ENCODE assay signal across 25 cellular contexts in the genomic region with DNA sequence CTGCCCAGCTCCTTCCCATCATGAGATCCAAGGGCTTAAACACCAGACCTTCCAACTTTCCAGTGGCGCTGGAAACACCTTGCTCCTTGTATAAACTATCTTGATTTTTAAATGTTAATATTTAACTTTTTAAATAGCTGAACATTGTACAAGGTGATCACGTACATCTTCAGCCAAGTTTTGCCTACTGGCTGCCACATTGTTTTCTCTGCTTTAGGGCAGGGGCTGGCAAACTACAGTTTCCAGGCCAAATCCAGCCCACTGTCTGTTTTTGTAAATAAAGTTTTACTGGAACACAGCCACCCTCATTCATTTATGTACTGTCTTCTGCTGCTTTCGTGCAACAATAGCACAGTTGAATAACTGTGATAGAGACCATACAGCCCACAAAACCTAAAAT.
"Had no signal": no experiment of that assay in that cellular context is flagged by ENCODE, and none has a peak within 500 bp of the region (broad histone marks: within the 10 kb centered on the region; RNA-seq: fewer than 3 reads in every experiment).

No MANE protein-coding gene starts in this region.

- FAIRE-seq: islet of Langerhans, kidney had no signal

- H3K36me3 Mint-ChIP-seq: stimulated activated effector memory CD8-positive, alpha-beta T cell treated with anti-CD3 and anti-CD28 coated beads, Interleukin-12 subunit alpha, Interleukin-12 subunit beta, amount 100 ng/mL, for 72 hours; type B pancreatic cell had no signal

- H3K27ac ChIP-seq: lower lobe of right lung, parathyroid adenoma, right atrium auricular region, skin epidermis, spleen, tibial nerve, uterus had no signal

- H3K36me3 ChIP-seq: lower lobe of right lung, right atrium auricular region, spleen, tibial nerve, uterus had no signal

- H3K4me3 Mint-ChIP-seq: immature natural killer cell; naive thymus-derived CD8-positive, alpha-beta T cell; nephron; neural crest cell; stimulated activated effector memory CD8-positive, alpha-beta T cell treated with anti-CD3 and anti-CD28 coated beads, Interleukin-12 subunit alpha, Interleukin-12 subunit beta, amount 100 ng/mL, for 72 hours; stimulated activated naive CD8-positive, alpha-beta T cell treated with anti-CD3 and anti-CD28 coated beads, Interleukin-15, amount 100 ng/mL, for 72 hours; type B pancreatic cell had no signal

- H3K27ac Mint-ChIP-seq: immature natural killer cell; naive thymus-derived CD8-positive, alpha-beta T cell; nephron; stimulated activated effector memory CD8-positive, alpha-beta T cell treated with anti-CD3 and anti-CD28 coated beads, Interleukin-12 subunit alpha, Interleukin-12 subunit beta, amount 100 ng/mL, for 72 hours; stimulated activated naive CD8-positive, alpha-beta T cell treated with anti-CD3 and anti-CD28 coated beads, Interleukin-15, amount 100 ng/mL, for 72 hours; type B pancreatic cell had no signal

- H3K27me3 Mint-ChIP-seq: naive thymus-derived CD8-positive, alpha-beta T cell; stimulated activated naive CD8-positive, alpha-beta T cell treated with anti-CD3 and anti-CD28 coated beads, Interleukin-15, amount 100 ng/mL, for 72 hours; type B pancreatic cell had no signal

- H3K4me3 ChIP-seq: lower lobe of right lung, right atrium auricular region, skin epidermis, spleen, tibial nerve, uterus had no signal

- DNase-seq: hypothalamus; immature natural killer cell; kidney; left ventricle myocardium superior; lower lobe of right lung; mammary epithelial cell; mesenchymal stem cell; naive thymus-derived CD8-positive, alpha-beta T cell; nucleus accumbens; spleen; stimulated activated CD4-positive, alpha-beta T cell treated with anti-CD3 and anti-CD28 coated beads, Interleukin-4, amount 100 ng/mL, for 24 hours; stimulated activated naive CD4-positive, alpha-beta T cell treated with Interleukin-2 at 50 U/mL for 16 hours; stimulated activated naive CD8-positive, alpha-beta T cell treated with anti-CD3 and anti-CD28 coated beads, Interleukin-15, amount 100 ng/mL, for 72 hours; substantia nigra; uterus had no signal

- H3K9me3 ChIP-seq: uterus had no signal

- H3K4me1 ChIP-seq: lower lobe of right lung, parathyroid adenoma, right atrium auricular region, spleen, tibial nerve, uterus had no signal

- H3K27me3 ChIP-seq: right atrium auricular region, spleen, tibial nerve, uterus had no signal

- H2AFZ ChIP-seq: parathyroid adenoma had no signal

- ATAC-seq: left ventricle myocardium superior; lower lobe of right lung; naive thymus-derived CD8-positive, alpha-beta T cell; sciatic nerve; stimulated activated effector memory CD8-positive, alpha-beta T cell treated with anti-CD3 and anti-CD28 coated beads, Interleukin-12 subunit alpha, Interleukin-12 subunit beta, amount 100 ng/mL, for 72 hours; stimulated activated naive CD8-positive, alpha-beta T cell treated with anti-CD3 and anti-CD28 coated beads, Interleukin-15, amount 100 ng/mL, for 72 hours had no signal

- H3K9ac ChIP-seq: parathyroid adenoma had no signal

- H3K79me2 ChIP-seq: parathyroid adenoma had no signal

- H3K4me1 Mint-ChIP-seq: immature natural killer cell; naive thymus-derived CD8-positive, alpha-beta T cell; nephron; neural crest cell; stimulated activated effector memory CD8-positive, alpha-beta T cell treated with anti-CD3 and anti-CD28 coated beads, Interleukin-12 subunit alpha, Interleukin-12 subunit beta, amount 100 ng/mL, for 72 hours had no signal
